9 cellular contexts compared by ENCODE assay signal in genomic region chr18:31791817-31792579, GRCh38. TPM values are rescaled to one million over a fixed set of nuclear protein-coding genes. Genes with fewer than 3 reads are reported as not detected.
DNase-seq lines count a peak whose midpoint lies in the region; ATAC-seq and TF ChIP-seq lines count a peak whose summit lies in the region.
"Had no signal": no experiment of that assay in that cellular context is flagged by ENCODE, and none has a peak within 500 bp of the region (broad histone marks: within the 10 kb centered on the region; RNA-seq: fewer than 3 reads in every experiment).

No MANE protein-coding gene starts in this region.

- H3K36me3 Mint-ChIP-seq in activated T-helper 2 cell treated with anti-CD3 and anti-CD28 coated beads, Interferon-gamma antibody, Interleukin-2, Interleukin-4, amounts not matched to agents 10 μg/mL and 5 μg/mL and 100 μg/mL, durations not matched to agents 14 hours and 24 hours and 36 hours (ENCODE audit: low read depth), result no peaks in the 10 kb centered on the region

- no peaks in the 10 kb centered on the region for H3K9me3 Mint-ChIP-seq in activated T-helper 2 cell treated with anti-CD3 and anti-CD28 coated beads, Interferon-gamma antibody, Interleukin-2, Interleukin-4, amounts not matched to agents 10 μg/mL and 5 μg/mL and 100 μg/mL, durations not matched to agents 14 hours and 24 hours and 36 hours

- no peaks in the 10 kb centered on the region for H3K27me3 ChIP-seq in MG63

- CTCF ChIA-PET in RWPE1 (lab: Yijun Ruan, JAX), result interaction anchor here (0.6 kb wide), 1 partner anchor 55 kb away, joined by 4 read pairs; no protein-coding TSS in a partner anchor

- H3K27me3 Mint-ChIP-seq in activated T-helper 2 cell treated with anti-CD3 and anti-CD28 coated beads, Interferon-gamma antibody, Interleukin-2, Interleukin-4, amounts not matched to agents 10 μg/mL and 5 μg/mL and 100 μg/mL, durations not matched to agents 14 hours and 24 hours and 36 hours (ENCODE audit: low read depth), result peaks cover 1% of the 10 kb centered on the region

- H3K9me3 ChIP-seq in MG63, result no peaks in the 10 kb centered on the region

- H3K4me3 ChIP-seq in GM12864 (ENCODE audit: low read depth, low read length) (no peak overlapping the region), MG63 (no peak overlapping the region)

- no peaks in the 10 kb centered on the region for H3K4me1 Mint-ChIP-seq in activated T-helper 2 cell treated with anti-CD3 and anti-CD28 coated beads, Interferon-gamma antibody, Interleukin-2, Interleukin-4, amounts not matched to agents 10 μg/mL and 5 μg/mL and 100 μg/mL, durations not matched to agents 14 hours and 24 hours and 36 hours (ENCODE audit: low read depth)

- peak; percentile 65 for DNase-seq in GM12864 (ENCODE audit: low read depth)
- DNase-seq in OCI-M1 (lab: John Stamatoyannopoulos, UW), result peak; percentile 25
- DNase-seq in DMS 273 (lab: John Stamatoyannopoulos, UW; ENCODE audit: unreplicated experiment), result no peak
- DNase-seq in RWPE1 (ENCODE audit: low spot score), result no peak
- DNase-seq in MG63, result no peak
- no peak for DNase-seq in activated T-helper 2 cell treated with anti-CD3 and anti-CD28 coated beads, Interferon-gamma antibody, Interleukin-2, Interleukin-4, amounts not matched to agents 10 μg/mL and 5 μg/mL and 100 μg/mL, durations not matched to agents 14 hours and 24 hours and 36 hours (ENCODE audit: low spot score)
- DNase-seq: nephron progenitor cell had no signal

- POLR2A ChIA-PET in RWPE1 (lab: Yijun Ruan, JAX; ENCODE audit: low non-redundant PET), result no interaction called here

- no peak overlapping the region for H3K27ac Mint-ChIP-seq in activated T-helper 2 cell treated with anti-CD3 and anti-CD28 coated beads, Interferon-gamma antibody, Interleukin-2, Interleukin-4, amounts not matched to agents 10 μg/mL and 5 μg/mL and 100 μg/mL, durations not matched to agents 14 hours and 24 hours and 36 hours
- H3K27ac Mint-ChIP-seq: nephron progenitor cell had no signal

- intact Hi-C loops in activated T-helper 2 cell treated with anti-CD3 and anti-CD28 coated beads, Interferon-gamma antibody, Interleukin-2, Interleukin-4, amounts not matched to agents 10 μg/mL and 5 μg/mL and 100 μg/mL, durations not matched to agents 14 hours and 24 hours and 36 hours (cut with micrococcal nuclease), result no loop called here

- no peak for TF ChIP-seq CTCF in GM12864 (IDR thresholded peaks at IDR 0.05; ENCODE audit: low read depth, low read length, missing control alignments)
- TF ChIP-seq CTCF in RWPE1 (conservative IDR thresholded peaks at IDR 0.05; ENCODE audit: low read depth), result no peak

- H3K4me3 Mint-ChIP-seq in activated T-helper 2 cell treated with anti-CD3 and anti-CD28 coated beads, Interferon-gamma antibody, Interleukin-2, Interleukin-4, amounts not matched to agents 10 μg/mL and 5 μg/mL and 100 μg/mL, durations not matched to agents 14 hours and 24 hours and 36 hours (ENCODE audit: low read depth), result no peak overlapping the region
- H3K4me3 Mint-ChIP-seq: nephron progenitor cell had no signal

- H3K36me3 ChIP-seq in MG63, result no peaks in the 10 kb centered on the region

- no peak overlapping the region for H3K27ac ChIP-seq in RWPE1

- peak; percentile 81 for ATAC-seq in GM19468 (IDR thresholded peaks at IDR 0.05; ENCODE audit: extremely low read depth, unreplicated experiment)
- ATAC-seq in HG03066 (IDR thresholded peaks at IDR 0.05; ENCODE audit: low read depth, unreplicated experiment), result peak; percentile 97

RNA-seq across cellular contexts. Expression of gene SLC25A52, which starts 31.3 kb away (rescaled TPM):
- not detected in 2 replicates for total RNA-seq in MG63 (2014; rRNA removed; shearing (Covaris generic); ENCODE audit: low replicate concordance)
- not detected in 2 replicates for total RNA-seq in activated T-helper 2 cell treated with anti-CD3 and anti-CD28 coated beads, Interferon-gamma antibody, Interleukin-2, Interleukin-4, amounts not matched to agents 10 μg/mL and 5 μg/mL and 100 μg/mL, durations not matched to agents 14 hours and 24 hours and 36 hours

Comparison
In these comparisons a context has a peak if more than half of its experiments do, and no peak if none do; other contexts are left out.
1. DNase-seq: peak in GM12864 (single experiment) and OCI-M1 (single experiment); none in DMS 273 (single experiment), RWPE1 (single experiment), MG63 (single experiment) and activated T-helper 2 cell treated with anti-CD3 and anti-CD28 coated beads, Interferon-gamma antibody, Interleukin-2, Interleukin-4, amounts not matched to agents 10 μg/mL and 5 μg/mL and 100 μg/mL, durations not matched to agents 14 hours and 24 hours and 36 hours (single experiment).